24 cellular contexts compared by ENCODE assay signal in the genomic region with DNA sequence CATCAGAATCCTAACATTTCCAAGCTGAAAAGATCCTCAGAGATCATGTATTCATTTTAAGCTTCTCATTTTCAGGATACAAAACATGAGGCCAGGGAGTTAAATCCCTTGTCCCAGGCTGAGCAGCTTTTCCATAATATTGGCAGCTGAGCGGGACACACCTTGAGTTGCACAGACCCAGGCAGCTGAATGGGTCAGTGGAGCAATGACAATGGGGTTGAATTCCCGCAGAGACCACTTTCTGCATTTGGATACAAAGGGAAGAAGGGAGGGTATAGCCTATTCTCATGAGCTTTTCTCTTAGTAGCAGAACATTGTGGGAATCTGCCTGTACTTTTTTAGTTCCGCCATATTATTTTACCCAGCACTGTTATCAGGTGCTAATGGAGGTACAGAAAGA. TPM values are rescaled to one million over a fixed set of nuclear protein-coding genes. Genes with fewer than 3 reads are reported as not detected.
DNase-seq lines count a peak whose midpoint lies in the region; ATAC-seq and TF ChIP-seq lines count a peak whose summit lies in the region.
"Had no signal": no experiment of that assay in that cellular context is flagged by ENCODE, and none has a peak within 500 bp of the region (broad histone marks: within the 10 kb centered on the region; RNA-seq: fewer than 3 reads in every experiment).

No MANE protein-coding gene starts in this region.

- DNase-seq in SK-N-SH (no peak), SJSA1 (ENCODE audit: low read depth in 1 of 2, low spot score in 2 of 2) (no peak), iPS-NIHi11 (ENCODE audit: low spot score) (peak; percentile 45), amygdala (lab: John Stamatoyannopoulos, UW) (no peak), transverse colon (no peak)
- DNase-seq in activated effector memory CD4-positive, alpha-beta T cell treated with Interleukin-2 at 50 U/mL for 16 hours, result no peak
- DNase-seq: CD8-positive, alpha-beta T cell; DMS53; GDM1; Kasumi-1; NCI-H1417; NCI-H1694 treated with DMSO at 0.1 percent for 48 hours; NCI-H2081 treated with DMSO at 0.1 percent for 48 hours; NCI-H2171 treated with DMSO at 0.1 percent for 48 hours; NCI-H526 treated with DMSO at 0.1 percent for 48 hours; OCI-M1; Right ventricle myocardium superior had no signal

- 100% methylated on average over 3 of the region's 3 CpGs for WGBS in SK-N-SH (ENCODE audit: low lambda C conversion rate)
- 80 to 90% methylated on average over 1 to 3 of the region's 3 CpGs for WGBS in transverse colon (ENCODE audit: low coverage in 1 of 2), 2 donors

- ATAC-seq in SK-N-SH treated with all-trans-retinoic acid at 6 μM for 48 hours, result no peak
- ATAC-seq: CD8-positive, alpha-beta T cell had no signal

- no peaks in the 10 kb centered on the region for H4K20me1 ChIP-seq in SK-N-SH (ENCODE audit: insufficient read depth)
- H4K20me1 ChIP-seq: BLaER1 treated with 17β-estradiol and CSF1 and Interleukin-3, amounts not matched to agents 10 nM and 100 nM had no signal

- no peaks in the 10 kb centered on the region for H3K79me2 ChIP-seq in SK-N-SH (ENCODE audit: insufficient read depth)

- H3K4me1 ChIP-seq in SK-N-SH (ENCODE audit: control insufficient read depth in 1 of 2, insufficient read depth in 2 of 2, low read depth in 1 of 2, low read length in 1 of 2) (peaks cover 0 to 4% of the 10 kb centered on the region in 2 experiments; a peak in 3 of 4 replicates), SJSA1 (replicated peaks) (peaks cover 26% of the 10 kb centered on the region), skeletal muscle satellite cell (ENCODE audit: control insufficient read depth, insufficient read depth, low read length) (peaks cover 49% of the 10 kb centered on the region), transverse colon (peaks cover 0 to 21% (median 12%) of the 10 kb centered on the region in 4 donors)
- H3K4me1 ChIP-seq: BLaER1 treated with 17β-estradiol and CSF1 and Interleukin-3, amounts not matched to agents 10 nM and 100 nM had no signal

- CTCF ChIA-PET in SK-N-SH (lab: Yijun Ruan, JAX), result interaction anchor here (0.9 to 1.3 kb wide), 3 partner anchors 9 to 657 kb away, joined by 3 to 4 read pairs (median 3); no protein-coding TSS in a partner anchor

- H3K27me3 ChIP-seq in SK-N-SH (ENCODE audit: insufficient read depth), result no peaks in the 10 kb centered on the region
- no peaks in the 10 kb centered on the region for H3K27me3 ChIP-seq in SJSA1 (replicated peaks)
- H3K27me3 ChIP-seq in skeletal muscle satellite cell (ENCODE audit: control insufficient read depth, insufficient read depth, low read length), result no peaks in the 10 kb centered on the region
- H3K27me3 ChIP-seq in transverse colon, result no peaks in the 10 kb centered on the region
- H3K27me3 ChIP-seq: BLaER1 treated with 17β-estradiol and CSF1 and Interleukin-3, amounts not matched to agents 10 nM and 100 nM; MG63 had no signal

- intact Hi-C loops in transverse colon (cut with DNase I; ENCODE audit: low total_unique reads), result no loop called here

- H3K9ac ChIP-seq in SK-N-SH (no peak overlapping the region), skeletal muscle satellite cell (ENCODE audit: low read depth, low read length) (peak overlapping the region; percentile 62)
- H3K9ac ChIP-seq: BLaER1 treated with 17β-estradiol and CSF1 and Interleukin-3, amounts not matched to agents 10 nM and 100 nM had no signal

- TF ChIP-seq POLR2A in transverse colon (IDR thresholded peaks at IDR 0.05), result no peak

- TF ChIP-seq RAD21 in SK-N-SH (IDR thresholded peaks at IDR 0.05; ENCODE audit: low read length), result no peak

- H3F3A ChIP-seq in SK-N-SH (replicated peaks; ENCODE audit: insufficient read depth), result peaks cover 8% of the 10 kb centered on the region

- no peak for TF ChIP-seq EP300 in SK-N-SH (IDR thresholded peaks at IDR 0.05; ENCODE audit: borderline replicate concordance in 1 of 2, low read depth in 1 of 2, low read length in 1 of 2)
- no peak for TF ChIP-seq EP300 in transverse colon (IDR thresholded peaks at IDR 0.05; ENCODE audit: low read depth)

- no peak for TF ChIP-seq CTCF in SK-N-SH (IDR thresholded peaks at IDR 0.05)
- no peak for TF ChIP-seq CTCF in transverse colon (IDR thresholded peaks at IDR 0.05)

- peak overlapping the region in 1 of 2 experiments; percentile 73; a peak in 2 of 4 replicates for H3K27ac ChIP-seq in SK-N-SH (ENCODE audit: low read depth in 2 of 2, low read length in 1 of 2)
- H3K27ac ChIP-seq in SJSA1, result peak overlapping the region; percentile 50
- H3K27ac ChIP-seq in transverse colon, result no peak overlapping the region
- H3K27ac ChIP-seq: 22Rv1; BLaER1 treated with 17β-estradiol and CSF1 and Interleukin-3, amounts not matched to agents 10 nM and 100 nM; SK-N-MC had no signal

- in situ Hi-C loops in transverse colon (cut with MboI; ENCODE audit: low pct_ligation_motif_present in 1 of 4, low pct_unique_long_range_greater_than_20kb in 1 of 4, low sequenced_read_pairs in 3 of 4), result no loop called here

- H3K9me2 ChIP-seq in SK-N-SH, result no peaks in the 10 kb centered on the region

- peak overlapping the region; percentile 60 for H2AFZ ChIP-seq in SK-N-SH (ENCODE audit: low read depth)

- POLR2A ChIA-PET in SK-N-SH (lab: Yijun Ruan, JAX), result no interaction called here

- no peak overlapping the region for H3K4me3 ChIP-seq in SK-N-SH (ENCODE audit: low read depth in 2 of 2, low read length in 1 of 2)
- H3K4me3 ChIP-seq in SJSA1, result no peak overlapping the region
- H3K4me3 ChIP-seq in skeletal muscle satellite cell (ENCODE audit: low read length), result peak overlapping the region; percentile 35
- H3K4me3 ChIP-seq in transverse colon, result no peak overlapping the region
- H3K4me3 ChIP-seq: BLaER1 treated with 17β-estradiol and CSF1 and Interleukin-3, amounts not matched to agents 10 nM and 100 nM; MG63; SK-N-MC had no signal

- H3K4me2 ChIP-seq in SK-N-SH (no peak overlapping the region), skeletal muscle satellite cell (ENCODE audit: low read length) (peak overlapping the region; percentile 36)
- H3K4me2 ChIP-seq: BLaER1 treated with 17β-estradiol and CSF1 and Interleukin-3, amounts not matched to agents 10 nM and 100 nM had no signal

- no peaks in the 10 kb centered on the region for H3K9me3 ChIP-seq in SK-N-SH
- no peaks in the 10 kb centered on the region for H3K9me3 ChIP-seq in SJSA1 (replicated peaks)
- no peaks in the 10 kb centered on the region for H3K9me3 ChIP-seq in skeletal muscle satellite cell (replicated peaks; ENCODE audit: low read length)
- no peaks in the 10 kb centered on the region for H3K9me3 ChIP-seq in transverse colon

- no peaks in the 10 kb centered on the region for H3K36me3 ChIP-seq in SK-N-SH (replicated peaks in 1 of 2; ENCODE audit: control insufficient read depth in 1 of 2, insufficient read depth in 2 of 2, low read length in 1 of 2)
- no peaks in the 10 kb centered on the region for H3K36me3 ChIP-seq in SJSA1
- H3K36me3 ChIP-seq in skeletal muscle satellite cell (ENCODE audit: insufficient read depth, low read length), result no peaks in the 10 kb centered on the region
- H3K36me3 ChIP-seq in transverse colon, result no peaks in the 10 kb centered on the region
- H3K36me3 ChIP-seq: BLaER1 treated with 17β-estradiol and CSF1 and Interleukin-3, amounts not matched to agents 10 nM and 100 nM; MG63 had no signal

TF ChIP-seq in SK-N-SH, 30 proteins besides CTCF, POLR2A, EP300 and RAD21:
- no peak for TF ChIP-seq IRF3 (IDR thresholded peaks at IDR 0.05; ENCODE audit: low read depth, low read length)

TF ChIP-seq in SK-N-SH treated with all-trans-retinoic acid at 6 μM for 48 hours, 23 proteins besides CTCF, POLR2A, EP300 and RAD21 (continues in another document):
- TF ChIP-seq ZNF70 (CRISPR knock-in tag; IDR thresholded peaks at IDR 0.05), result no peak
- TF ChIP-seq ISL1 (CRISPR knock-in tag; IDR thresholded peaks at IDR 0.05), result no peak
- TF ChIP-seq ZFP30 (CRISPR knock-in tag; IDR thresholded peaks at IDR 0.05), result no peak
- no peak for TF ChIP-seq GLIS3 (CRISPR knock-in tag; IDR thresholded peaks at IDR 0.05)
- TF ChIP-seq ESRRG (CRISPR knock-in tag; IDR thresholded peaks at IDR 0.05), result no peak
- TF ChIP-seq RARB (CRISPR knock-in tag; IDR thresholded peaks at IDR 0.05), result no peak
- no peak for TF ChIP-seq POU6F1 (CRISPR knock-in tag; IDR thresholded peaks at IDR 0.05; ENCODE audit: borderline replicate concordance, low read depth)
- TF ChIP-seq CSDC2 (CRISPR knock-in tag; IDR thresholded peaks at IDR 0.05), result no peak
- TF ChIP-seq, protein P1, sequence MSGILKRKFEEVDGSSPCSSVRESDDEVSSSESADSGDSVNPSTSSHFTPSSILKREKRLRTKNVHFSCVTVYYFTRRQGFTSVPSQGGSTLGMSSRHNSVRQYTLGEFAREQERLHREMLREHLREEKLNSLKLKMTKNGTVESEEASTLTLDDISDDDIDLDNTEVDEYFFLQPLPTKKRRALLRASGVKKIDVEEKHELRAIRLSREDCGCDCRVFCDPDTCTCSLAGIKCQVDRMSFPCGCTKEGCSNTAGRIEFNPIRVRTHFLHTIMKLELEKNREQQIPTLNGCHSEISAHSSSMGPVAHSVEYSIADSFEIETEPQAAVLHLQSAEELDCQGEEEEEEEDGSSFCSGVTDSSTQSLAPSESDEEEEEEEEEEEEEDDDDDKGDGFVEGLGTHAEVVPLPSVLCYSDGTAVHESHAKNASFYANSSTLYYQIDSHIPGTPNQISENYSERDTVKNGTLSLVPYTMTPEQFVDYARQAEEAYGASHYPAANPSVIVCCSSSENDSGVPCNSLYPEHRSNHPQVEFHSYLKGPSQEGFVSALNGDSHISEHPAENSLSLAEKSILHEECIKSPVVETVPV (CRISPR knock-in tag; IDR thresholded peaks at IDR 0.05), result no peak
- TF ChIP-seq ZFP3 (CRISPR knock-in tag; IDR thresholded peaks at IDR 0.05), result no peak
- no peak for TF ChIP-seq BACH2 (CRISPR knock-in tag; IDR thresholded peaks at IDR 0.05; ENCODE audit: borderline replicate concordance)
- no peak for TF ChIP-seq TOX (CRISPR knock-in tag; IDR thresholded peaks at IDR 0.05; ENCODE audit: borderline replicate concordance)

RNA-seq across cellular contexts. Expression of gene PRR15, which starts 49.5 kb away (rescaled TPM):
- 0.36 and 0.49 TPM in 2 replicates for polyA plus RNA-seq in SK-N-SH (2012; rRNA removed)
- 0.39 and 0.60 TPM in 2 replicates for polyA plus RNA-seq in SK-N-SH (2012; cell fraction: cytosol; rRNA removed)
- polyA plus RNA-seq in SK-N-SH (2012; cell fraction: nucleus; rRNA removed), result 0.41 and 0.58 TPM in 2 replicates
- total RNA-seq in SJSA1 (2014; rRNA removed; shearing (Covaris generic)), result not detected in 2 replicates
- 0.22 and 0.25 TPM in 2 replicates for total RNA-seq in skeletal muscle satellite cell (2012; rRNA removed)
- total RNA-seq in transverse colon, result 100 to 1,000 TPM in 3 of 4 donors, 10 to 100 TPM in 1; 53.3 to 443 (median 294) TPM
- total RNA-seq: CD8-positive, alpha-beta T cell; Right ventricle myocardium superior; RPMI7951 had no signal

Comparison
In these comparisons a context has a peak if more than half of its experiments do, and no peak if none do; other contexts are left out.
1. RNA of gene PRR15, which starts 49.5 kb away (total RNA-seq): 53.3 to 443 TPM in transverse colon; not detected in SJSA1; every median in the first group is over 10 times any median in the second.